In the genomic region with DNA sequence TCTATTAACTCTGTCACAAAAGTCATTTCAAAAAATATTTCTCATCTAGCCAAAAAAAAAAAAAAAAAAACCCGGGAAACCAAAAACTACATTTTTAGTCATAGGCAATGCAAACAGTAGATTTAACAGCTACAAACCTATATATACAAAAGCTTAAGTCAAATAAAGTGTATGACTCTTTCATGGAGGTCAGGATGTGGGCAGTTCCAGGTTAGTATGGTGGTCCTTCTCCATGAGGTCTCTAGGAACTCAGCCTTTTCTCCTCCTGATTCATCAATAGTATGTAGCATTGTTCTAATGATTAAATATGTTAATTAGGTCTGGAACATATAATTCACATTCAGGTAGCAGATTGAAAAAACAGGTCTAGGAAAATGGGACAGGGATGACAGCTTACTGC, we compare ENCODE assay signal across 7 cellular contexts.
"Had no signal": no experiment of that assay in that cellular context is flagged by ENCODE, and none has a peak within 500 bp of the region (broad histone marks: within the 10 kb centered on the region; RNA-seq: fewer than 3 reads in every experiment).

No MANE protein-coding gene starts in this region.

- H3K27ac ChIP-seq: HL-60 had no signal

- FAIRE-seq: HepG2, HTR-8/SVneo, K562 had no signal

- ATAC-seq: HepG2, K562 had no signal

- H3K4me3 ChIP-seq: K562 had no signal

- DNase-seq: IMR-90, KBM-7, KG1 had no signal
